In genomic region chr12:53046655-53047220, GRCh38 we compare ENCODE assay signal across 8 cellular contexts. TPM values are rescaled to one million over a fixed set of nuclear protein-coding genes. Genes with fewer than 3 reads are reported as not detected.
DNase-seq lines count a peak whose midpoint lies in the region; ATAC-seq, FAIRE-seq and TF ChIP-seq lines count a peak whose summit lies in the region.

No MANE protein-coding gene starts in this region.

- H3K79me1 ChIP-seq in IMR-90 (ENCODE audit: low read depth in 1 of 2, low read length in 2 of 2), result peaks cover 15 to 71% of the 10 kb centered on the region in 2 experiments; a peak in 3 of 4 replicates

- intact Hi-C loops in IMR-90 (cut with micrococcal nuclease), result no loop called here

- H3K9me3 Mint-ChIP-seq in CD8-positive, alpha-beta memory T cell, result no peaks in the 10 kb centered on the region
- H3K9me3 Mint-ChIP-seq in T-cell, result no peaks in the 10 kb centered on the region

- peak overlapping the region; percentile 97 for H3K4me2 ChIP-seq in IMR-90 (ENCODE audit: low read depth, low read length)

- no peaks in the 10 kb centered on the region for H3K36me3 ChIP-seq in CD8-positive, alpha-beta memory T cell (ENCODE audit: insufficient read depth, low read length)
- H3K36me3 ChIP-seq in IMR-90 (ENCODE audit: control insufficient read depth, insufficient read depth, low read length), result peaks cover 6% of the 10 kb centered on the region
- H3K36me3 ChIP-seq in small intestine (ENCODE audit: control insufficient read depth in 2 of 2, insufficient read depth in 2 of 2, low read length in 2 of 2), result peaks cover 0 to 2% of the 10 kb centered on the region in 2 donors

- no TSS peak for BruUV-seq in IMR-90 (replicated peaks; lab: Mats Ljungman, UMichigan)

- H2AFZ ChIP-seq in IMR-90 (replicated peaks; ENCODE audit: low read length, poor library complexity), result peak overlapping the region; percentile 90

- H2AK5ac ChIP-seq in IMR-90 (ENCODE audit: low read depth, low read length), result peak overlapping the region; percentile 98

- peaks cover 15% of the 10 kb centered on the region for H4K20me1 ChIP-seq in IMR-90 (ENCODE audit: insufficient read depth, low read length)

- peak overlapping the region; percentile 92 to 97 (median 96) for H3K4me3 Mint-ChIP-seq in CD8-positive, alpha-beta memory T cell
- H3K4me3 Mint-ChIP-seq in T-cell, result peak overlapping the region; percentile 91 to 94 (median 92)

- POLR2A ChIA-PET in CD8-positive, alpha-beta memory T cell (lab: Charles Lee), result interaction anchor here (0.9 to 1.5 kb wide), 7 partner anchors 8 to 56 kb away, joined by 3 to 8 read pairs (median 4); partner anchors contain the start of genes EIF4B and SOAT2
- POLR2A ChIA-PET in IMR-90 (lab: Charles Lee; ENCODE audit: unreplicated experiment) (interaction anchor here (1.0 to 2.1 kb wide), 2 partner anchors 32 to 50 kb away, joined by 3 to 7 read pairs; partner anchors contain the start of gene SPRYD3), T-cell (lab: Charles Lee) (interaction anchor here in 1 of 2 donors (0.6 kb wide), 1 partner anchor 41 kb away, joined by 5 read pairs; no protein-coding TSS in a partner anchor)

- peak overlapping the region; percentile 78; the same call in 1 of the 2 replicates for H2BK20ac ChIP-seq in IMR-90 (ENCODE audit: low read depth, low read length)

- H3K9me3 ChIP-seq in CD8-positive, alpha-beta memory T cell (ENCODE audit: low read length), result no peaks in the 10 kb centered on the region
- H3K9me3 ChIP-seq in IMR-90 (ENCODE audit: control insufficient read depth, insufficient read depth, low read length) (no peaks in the 10 kb centered on the region), small intestine (ENCODE audit: control insufficient read depth, low read depth) (no peaks in the 10 kb centered on the region)

- no peaks in the 10 kb centered on the region for H3K27me3 ChIP-seq in CD8-positive, alpha-beta memory T cell (ENCODE audit: insufficient read depth, low read length, poor library complexity, severe bottlenecking)
- H3K27me3 ChIP-seq in IMR-90 (ENCODE audit: control insufficient read depth, insufficient read depth, low read length) (no peaks in the 10 kb centered on the region), small intestine (ENCODE audit: control insufficient read depth in 2 of 2, insufficient read depth in 2 of 2, low read length in 2 of 2) (no peaks in the 10 kb centered on the region)

- H3K27ac ChIP-seq in CD8-positive, alpha-beta memory T cell (ENCODE audit: low read depth, low read length), result peak overlapping the region; percentile 68
- H3K27ac ChIP-seq in IMR-90 (ENCODE audit: insufficient read depth, low read length) (peak overlapping the region; percentile 97), small intestine (ENCODE audit: low read depth in 1 of 2, low read length in 1 of 2) (peak overlapping the region; percentile 84 to 99)

- FAIRE-seq in small intestine (lab: Jason Lieb, UNC), result no peak

- H3K4me1 ChIP-seq in CD8-positive, alpha-beta memory T cell (ENCODE audit: insufficient read depth, low read length), result peaks cover 7% of the 10 kb centered on the region
- peaks cover 34% of the 10 kb centered on the region for H3K4me1 ChIP-seq in IMR-90 (ENCODE audit: control insufficient read depth, insufficient read depth, low read length)
- H3K4me1 ChIP-seq in small intestine (ENCODE audit: control insufficient read depth in 2 of 2, insufficient read depth in 1 of 2, low read depth in 1 of 2, low read length in 1 of 2), result peaks cover 0 to 10% of the 10 kb centered on the region in 2 donors

- peak; percentile 87 for TF ChIP-seq POLR2A in IMR-90 (IDR thresholded peaks at IDR 0.05; ENCODE audit: low read depth, low read length)

- TF ChIP-seq CTCF in IMR-90 (conservative IDR thresholded peaks at IDR 0.05; ENCODE audit: low read depth, low read length), result no peak

- H3K4ac ChIP-seq in IMR-90 (ENCODE audit: low read depth, low read length), result peak overlapping the region; percentile 100

- H3K4me3 ChIP-seq in CD8-positive, alpha-beta memory T cell (ENCODE audit: low read length), result peak overlapping the region; percentile 81
- H3K4me3 ChIP-seq in IMR-90 (ENCODE audit: insufficient read depth, low read depth, low read length), result peak overlapping the region; percentile 64
- H3K4me3 ChIP-seq in small intestine (ENCODE audit: low read depth in 1 of 2, low read length in 2 of 2), result peak overlapping the region; percentile 52 to 56

- peak overlapping the region; percentile 87 to 99 (median 95) for H3K27ac Mint-ChIP-seq in CD8-positive, alpha-beta memory T cell
- H3K27ac Mint-ChIP-seq in T-cell, result peak overlapping the region; percentile 87 to 93

- peak overlapping the region; percentile 95 for H3K56ac ChIP-seq in IMR-90 (ENCODE audit: extremely low read depth, insufficient read depth, low read length)

- peak overlapping the region; percentile 76 for H3K18ac ChIP-seq in IMR-90 (ENCODE audit: low read depth, low read length)

- H3K23ac ChIP-seq in IMR-90 (ENCODE audit: low read depth, low read length), result peak overlapping the region; percentile 100

- in situ Hi-C loops in IMR-90 (cut with MboI; ENCODE audit: low sequenced_read_pairs), result no loop called here

- peak; percentile 37 for ATAC-seq in GM21381 (IDR thresholded peaks at IDR 0.05; ENCODE audit: unreplicated experiment)
- peak; percentile 44 for ATAC-seq in IMR-90 (ENCODE audit: low read depth)
- ATAC-seq in T-cell (replicated peaks in 1 of 4), result peak; percentile 21 to 45 (median 24)

- 5% methylated on average over 4 of the region's 44 CpGs; no CpG with 5 or more reads in 1 of the 2 experiments for WGBS in IMR-90 (ENCODE audit: extremely low coverage in 2 of 2, insufficient read length in 1 of 2), 2 experiments
- 0 to 1% (median 0%) methylated on average over 22 to 43 of the region's 44 CpGs for WGBS in small intestine, 3 donors

- H3K36me3 Mint-ChIP-seq in CD8-positive, alpha-beta memory T cell, result peaks cover 0 to 9% (median 0%) of the 10 kb centered on the region in 3 donors
- H3K36me3 Mint-ChIP-seq in T-cell, result no peaks in the 10 kb centered on the region

- DNase-seq in CD8-positive, alpha-beta memory T cell, result peak in 2 of 5 donors; percentile 45 to 73
- DNase-seq in IMR-90 (peak; percentile 86), T-cell (peak in 20 of 34 experiments; percentile 9 to 52 (median 30)), cerebellar cortex (ENCODE audit: low spot score) (peak; percentile 68), islet precursor cell (peak; percentile 93), small intestine (no peak), NCI-H2227 (lab: John Stamatoyannopoulos, UW; ENCODE audit: unreplicated experiment) (no peak)

- dilution Hi-C loops in IMR-90 (cut with HindIII; ENCODE audit: low sequenced_read_pairs, unreplicated experiment), result no loop called here

- H3K9me1 ChIP-seq in IMR-90 (ENCODE audit: insufficient read depth, low read length), result peaks cover 21% of the 10 kb centered on the region

- no peak for TF ChIP-seq RAD21 in IMR-90 (IDR thresholded peaks at IDR 0.05; ENCODE audit: low read length)

- peak overlapping the region; percentile 87 to 91 for H4K8ac ChIP-seq in IMR-90 (ENCODE audit: low read depth in 2 of 2, low read length in 2 of 2)

- peak overlapping the region; percentile 100 for H3K14ac ChIP-seq in IMR-90 (replicated peaks; ENCODE audit: low read depth, low read length)

- peaks cover 8 to 21% (median 10%) of the 10 kb centered on the region in 3 donors for H3K4me1 Mint-ChIP-seq in CD8-positive, alpha-beta memory T cell
- H3K4me1 Mint-ChIP-seq in T-cell, result peaks cover 11 to 20% (median 14%) of the 10 kb centered on the region in 3 donors

- H2AK9ac ChIP-seq in IMR-90 (replicated peaks; ENCODE audit: low read depth, low read length, poor library complexity), result peak overlapping the region; percentile 96

- H3K9ac ChIP-seq in IMR-90 (ENCODE audit: low read depth, low read length), result peak overlapping the region; percentile 97

- CTCF ChIA-PET in CD8-positive, alpha-beta memory T cell (lab: Charles Lee), result interaction anchor here (1.0 to 3.3 kb wide), 10 partner anchors 9 to 274 kb away, joined by 3 to 26 read pairs (median 6); partner anchors contain the start of genes AAAS, IGFBP6 and SPRYD3
- CTCF ChIA-PET in IMR-90 (lab: Yijun Ruan, JAX) (interaction anchor here (1.9 kb wide), 1 partner anchor 19 kb away, joined by 5 read pairs; no protein-coding TSS in a partner anchor), T-cell (lab: Charles Lee) (interaction anchor here (1.0 to 1.1 kb wide), 2 partner anchors 9 to 31 kb away, joined by 3 read pairs; no protein-coding TSS in a partner anchor)

- peak overlapping the region; percentile 88 for H2BK120ac ChIP-seq in IMR-90 (ENCODE audit: low read depth, low read length)

- peak overlapping the region; percentile 91; the same call in 1 of the 3 replicates for H2BK15ac ChIP-seq in IMR-90 (ENCODE audit: low read depth, low read length)

- H2BK5ac ChIP-seq in IMR-90 (ENCODE audit: low read depth, low read length, poor library complexity, severe bottlenecking), result peak overlapping the region; percentile 99

- H4K5ac ChIP-seq in IMR-90 (ENCODE audit: low read depth, low read length), result peak overlapping the region; percentile 58

- H4K91ac ChIP-seq in IMR-90 (ENCODE audit: insufficient read depth, low read depth, low read length), result peak overlapping the region; percentile 96

- peaks cover 0 to 1% of the 10 kb centered on the region in 2 donors for H3K27me3 Mint-ChIP-seq in CD8-positive, alpha-beta memory T cell
- H3K27me3 Mint-ChIP-seq in T-cell, result no peaks in the 10 kb centered on the region

RNA-seq across cellular contexts. Expression of gene TNS2, which starts 3.1 kb away (rescaled TPM):
- total RNA-seq in CD8-positive, alpha-beta memory T cell, result 1 to 10 TPM; 2.1 to 5.6 TPM
- 0.35 TPM for polyA plus RNA-seq in CD8-positive, alpha-beta memory T cell
- total RNA-seq in IMR-90 (2012; rRNA removed) (10.4 and 10.6 TPM in 2 replicates), T-cell (1 to 10 TPM; 2.5 to 5.1 (median 3.0) TPM)
- polyA plus RNA-seq in IMR-90 (2012; rRNA removed) (67.2 and 68.0 TPM in 2 replicates), small intestine (10 to 100 TPM in 2 of 3 donors, 1 to 10 TPM in 1; 5.8 to 52.9 (median 18.4) TPM)
- polyA plus RNA-seq in IMR-90 (2012; cell fraction: cytosol; rRNA removed), result 18.8 and 35.8 TPM in 2 replicates
- polyA plus RNA-seq in IMR-90 (2012; cell fraction: nucleus; rRNA removed; ENCODE audit: low replicate concordance), result 243 and 578 TPM in 2 replicates

RNA-seq across cellular contexts. Expression of gene SPRYD3, which starts 32.5 kb away (rescaled TPM):
- total RNA-seq in CD8-positive, alpha-beta memory T cell, result 10 to 100 TPM; 40.1 to 43.3 TPM
- polyA plus RNA-seq in CD8-positive, alpha-beta memory T cell, result 63.0 TPM
- 21.7 and 25.6 TPM in 2 replicates for total RNA-seq in IMR-90 (2012; rRNA removed)
- polyA plus RNA-seq in IMR-90 (2012; rRNA removed), result 27.8 and 28.8 TPM in 2 replicates
- polyA plus RNA-seq in IMR-90 (2012; cell fraction: cytosol; rRNA removed), result 20.9 and 26.7 TPM in 2 replicates
- polyA plus RNA-seq in IMR-90 (2012; cell fraction: nucleus; rRNA removed; ENCODE audit: low replicate concordance), result 24.4 and 31.3 TPM in 2 replicates
- 10 to 100 TPM; 29.3 to 65.0 (median 58.2) TPM for total RNA-seq in T-cell
- 10 to 100 TPM; 19.7 to 37.6 (median 20.3) TPM for polyA plus RNA-seq in small intestine

RNA-seq across cellular contexts. Expression of gene EIF4B, which starts 40.5 kb away (rescaled TPM):
- total RNA-seq in CD8-positive, alpha-beta memory T cell, result 100 to 1,000 TPM; 644 to 660 TPM
- polyA plus RNA-seq in CD8-positive, alpha-beta memory T cell, result 114 TPM
- total RNA-seq in IMR-90 (2012; rRNA removed), result 671 and 1,144 TPM in 2 replicates
- polyA plus RNA-seq in IMR-90 (2012; rRNA removed), result 227 and 313 TPM in 2 replicates
- polyA plus RNA-seq in IMR-90 (2012; cell fraction: cytosol; rRNA removed), result 54.7 and 79.0 TPM in 2 replicates
- polyA plus RNA-seq in IMR-90 (2012; cell fraction: nucleus; rRNA removed; ENCODE audit: low replicate concordance), result 40.3 and 157 TPM in 2 replicates
- total RNA-seq in T-cell, result 100 to 1,000 TPM; 710 to 755 (median 729) TPM
- polyA plus RNA-seq in small intestine, result 100 to 1,000 TPM; 160 to 236 (median 176) TPM

RNA-seq across cellular contexts. Expression of gene IGFBP6, which starts 50.7 kb away (rescaled TPM):
- total RNA-seq in CD8-positive, alpha-beta memory T cell, result 1 to 10 TPM; 1.5 to 1.6 TPM
- 8.9 TPM for polyA plus RNA-seq in CD8-positive, alpha-beta memory T cell
- total RNA-seq in IMR-90 (2012; rRNA removed) (124 and 140 TPM in 2 replicates), T-cell (1 to 10 TPM in 1 of 5 donors, under 1 TPM in 2, not detected in 2; 0.67 to 1.4 (median 0.79) TPM)
- polyA plus RNA-seq in IMR-90 (2012; rRNA removed) (337 and 373 TPM in 2 replicates), small intestine (100 to 1,000 TPM in 1 of 3 donors, 1 to 10 TPM in 2; 3.4 to 135 (median 8.4) TPM)
- 592 and 623 TPM in 2 replicates for polyA plus RNA-seq in IMR-90 (2012; cell fraction: cytosol; rRNA removed)
- polyA plus RNA-seq in IMR-90 (2012; cell fraction: nucleus; rRNA removed; ENCODE audit: low replicate concordance), result 90.7 and 186 TPM in 2 replicates

RNA-seq across cellular contexts. Expression of gene SOAT2, which starts 56.5 kb away (rescaled TPM):
- total RNA-seq in CD8-positive, alpha-beta memory T cell, result under 1 TPM; 0.48 to 1.00 TPM
- 0.76 TPM for polyA plus RNA-seq in CD8-positive, alpha-beta memory T cell
- total RNA-seq in IMR-90 (2012; rRNA removed), result under 0.01 and 0.18 TPM in 2 replicates
- polyA plus RNA-seq in IMR-90 (2012; rRNA removed), result 0.39 and 0.55 TPM in 2 replicates
- polyA plus RNA-seq in IMR-90 (2012; cell fraction: cytosol; rRNA removed), result 0.18 and 0.27 TPM in 2 replicates
- 0.52 and 1.3 TPM in 2 replicates for polyA plus RNA-seq in IMR-90 (2012; cell fraction: nucleus; rRNA removed; ENCODE audit: low replicate concordance)
- total RNA-seq in T-cell, result 1 to 10 TPM in 2 of 5 donors, under 1 TPM in 3; 0.82 to 1.6 (median 0.89) TPM
- 10 to 100 TPM in 2 of 3 donors, 1 to 10 TPM in 1; 4.2 to 94.0 (median 77.4) TPM for polyA plus RNA-seq in small intestine

Comparison
In these comparisons a context has a peak if more than half of its experiments do, and no peak if none do; other contexts are left out.
1. DNase-seq: peak in IMR-90 (single experiment), T-cell (20 of 34), cerebellar cortex (single experiment) and islet precursor cell (single experiment); none in small intestine (single experiment) and NCI-H2227 (single experiment).
2. Peak in every context shown above with its lines, with median percentiles within 50 percentile points of each other: H3K27ac ChIP-seq, H3K4me3 ChIP-seq and ATAC-seq.